Comparison of ENCODE assay signal across 8 cellular contexts in genomic region chr7:139714163-139714901, GRCh38.
DNase-seq lines count a peak whose midpoint lies in the region; ATAC-seq and TF ChIP-seq lines count a peak whose summit lies in the region.

No MANE protein-coding gene starts in this region.

- H3K36me3 Mint-ChIP-seq in WTC11 = peaks cover 19% of the 10 kb centered on the region
- peaks cover 10 to 15% of the 10 kb centered on the region in 2 donors for H3K36me3 Mint-ChIP-seq in naive B cell
- H3K36me3 Mint-ChIP-seq in activated CD4-positive, alpha-beta memory T cell treated with anti-CD3 and anti-CD28 coated beads for 36 hours = peaks cover 19% of the 10 kb centered on the region

- 0 out of 2 replicates have a peak, but pooled peaks cover 4% of the 10 kb centered on the region for H3K9me3 Mint-ChIP-seq in WTC11
- H3K9me3 Mint-ChIP-seq in naive B cell = peaks cover 0 to 3% (median 0%) of the 10 kb centered on the region in 7 donors
- no peaks in the 10 kb centered on the region for H3K9me3 Mint-ChIP-seq in activated CD4-positive, alpha-beta memory T cell treated with anti-CD3 and anti-CD28 coated beads for 36 hours

- peak overlapping the region; percentile 95 for H3K27ac Mint-ChIP-seq in WTC11
- peak overlapping the region; percentile 56 to 96 (median 90) for H3K27ac Mint-ChIP-seq in naive B cell
- no peak overlapping the region for H3K27ac Mint-ChIP-seq in activated CD4-positive, alpha-beta memory T cell treated with anti-CD3 and anti-CD28 coated beads for 36 hours

- peak; percentile 95 for ATAC-seq in GM18858 (IDR thresholded peaks at IDR 0.05; ENCODE audit: unreplicated experiment)
- ATAC-seq in HG02610 (IDR thresholded peaks at IDR 0.05; ENCODE audit: unreplicated experiment) = peak; percentile 96
- peak; percentile 55; the same call in 1 of the 2 replicates for ATAC-seq in WTC11
- peak; percentile 97 for ATAC-seq in naive B cell (ENCODE audit: low read depth in 2 of 2)

- POLR2A ChIA-PET in WTC11 (lab: Charles Lee) = no interaction called here
- POLR2A ChIA-PET in activated CD4-positive, alpha-beta memory T cell treated with anti-CD3 and anti-CD28 coated beads for 36 hours (lab: Charles Lee) = no interaction called here

- H3K27me3 Mint-ChIP-seq in WTC11 (ENCODE audit: low read depth) = no peaks in the 10 kb centered on the region
- no peaks in the 10 kb centered on the region for H3K27me3 Mint-ChIP-seq in naive B cell
- no peaks in the 10 kb centered on the region for H3K27me3 Mint-ChIP-seq in activated CD4-positive, alpha-beta memory T cell treated with anti-CD3 and anti-CD28 coated beads for 36 hours

- intact Hi-C loops in activated CD4-positive, alpha-beta memory T cell treated with anti-CD3 and anti-CD28 coated beads for 36 hours (cut with micrococcal nuclease) = no loop called here

- H3K4me1 Mint-ChIP-seq in WTC11 = peaks cover 39% of the 10 kb centered on the region
- H3K4me1 Mint-ChIP-seq in naive B cell = peaks cover 22 to 25% (median 22%) of the 10 kb centered on the region in 3 donors
- no peaks in the 10 kb centered on the region for H3K4me1 Mint-ChIP-seq in activated CD4-positive, alpha-beta memory T cell treated with anti-CD3 and anti-CD28 coated beads for 36 hours (ENCODE audit: low read depth)

- TF ChIP-seq CTCF in WTC11 (IDR thresholded peaks at IDR 0.05) = no peak

- H3K4me3 Mint-ChIP-seq in WTC11 = no peak overlapping the region
- peak overlapping the region; percentile 71 to 94 (median 76) for H3K4me3 Mint-ChIP-seq in naive B cell
- no peak overlapping the region for H3K4me3 Mint-ChIP-seq in activated CD4-positive, alpha-beta memory T cell treated with anti-CD3 and anti-CD28 coated beads for 36 hours

- DNase-seq in WTC11 (ENCODE audit: low spot score) = no peak
- DNase-seq in naive B cell = peak; percentile 67
- no peak for DNase-seq in activated CD4-positive, alpha-beta memory T cell treated with anti-CD3 and anti-CD28 coated beads for 36 hours
- no peak for DNase-seq in effector CD4-positive, alpha-beta T cell
- DNase-seq in NCI-H1417 treated with DMSO at 0.1 percent for 48 hours (lab: John Stamatoyannopoulos, UW) = no peak
- DNase-seq in stimulated activated CD4-positive, alpha-beta T cell treated with anti-CD3 and anti-CD28 coated beads, Interleukin-4, amount 100 ng/mL, for 24 hours = no peak

- CTCF ChIA-PET in WTC11 (lab: Charles Lee) = interaction anchor here (1.0 to 3.5 kb wide), 5 partner anchors 24 to 95 kb away, joined by 3 to 14 read pairs (median 5); no protein-coding TSS in a partner anchor
- CTCF ChIA-PET in activated CD4-positive, alpha-beta memory T cell treated with anti-CD3 and anti-CD28 coated beads for 36 hours (lab: Charles Lee) = no interaction called here

TF ChIP-seq in WTC11, 78 proteins besides CTCF, POLR2A, EP300 and RAD21:
- TF ChIP-seq ZBTB43 (CRISPR knock-in tag; IDR thresholded peaks at IDR 0.05) (no peak), IRF1 (CRISPR knock-in tag; IDR thresholded peaks at IDR 0.05) (no peak), ERG (CRISPR knock-in tag; IDR thresholded peaks at IDR 0.05) (no peak), SMAD3 (CRISPR knock-in tag; IDR thresholded peaks at IDR 0.05; ENCODE audit: borderline replicate concordance) (no peak), NFE2L1 (CRISPR knock-in tag; IDR thresholded peaks at IDR 0.05) (no peak), FOXP1 (CRISPR knock-in tag; IDR thresholded peaks at IDR 0.05; ENCODE audit: borderline replicate concordance) (no peak), TEAD1 (CRISPR knock-in tag; IDR thresholded peaks at IDR 0.05) (no peak), MXD4 (CRISPR knock-in tag; IDR thresholded peaks at IDR 0.05; ENCODE audit: borderline replicate concordance) (no peak), ZNF671 (CRISPR knock-in tag; IDR thresholded peaks at IDR 0.05) (no peak), CREB1 (CRISPR knock-in tag; IDR thresholded peaks at IDR 0.05) (no peak), PRDM15 (CRISPR knock-in tag; IDR thresholded peaks at IDR 0.05) (no peak), HMGXB4 (CRISPR knock-in tag; IDR thresholded peaks at IDR 0.05) (no peak), GTF2I (CRISPR knock-in tag; conservative IDR thresholded peaks at IDR 0.05) (no peak), SOX15 (CRISPR knock-in tag; IDR thresholded peaks at IDR 0.05) (no peak), PRRX2 (CRISPR knock-in tag; IDR thresholded peaks at IDR 0.05) (no peak), ZNF232 (CRISPR knock-in tag; IDR thresholded peaks at IDR 0.05) (no peak), RELA (CRISPR knock-in tag; IDR thresholded peaks at IDR 0.05; ENCODE audit: borderline replicate concordance) (no peak), ESRRA (CRISPR knock-in tag; IDR thresholded peaks at IDR 0.05; ENCODE audit: borderline replicate concordance) (no peak)

Comparison
In these comparisons a context has a peak if more than half of its experiments do, and no peak if none do; other contexts are left out.
1. H3K4me3 Mint-ChIP-seq: peak in naive B cell (8 of 8); none in WTC11 (single experiment) and activated CD4-positive, alpha-beta memory T cell treated with anti-CD3 and anti-CD28 coated beads for 36 hours (single experiment).
2. Peak in every context shown above with its lines, with median percentiles within 50 percentile points of each other: ATAC-seq.